ENCODE assay signal across 1 cellular context in the genomic region with DNA sequence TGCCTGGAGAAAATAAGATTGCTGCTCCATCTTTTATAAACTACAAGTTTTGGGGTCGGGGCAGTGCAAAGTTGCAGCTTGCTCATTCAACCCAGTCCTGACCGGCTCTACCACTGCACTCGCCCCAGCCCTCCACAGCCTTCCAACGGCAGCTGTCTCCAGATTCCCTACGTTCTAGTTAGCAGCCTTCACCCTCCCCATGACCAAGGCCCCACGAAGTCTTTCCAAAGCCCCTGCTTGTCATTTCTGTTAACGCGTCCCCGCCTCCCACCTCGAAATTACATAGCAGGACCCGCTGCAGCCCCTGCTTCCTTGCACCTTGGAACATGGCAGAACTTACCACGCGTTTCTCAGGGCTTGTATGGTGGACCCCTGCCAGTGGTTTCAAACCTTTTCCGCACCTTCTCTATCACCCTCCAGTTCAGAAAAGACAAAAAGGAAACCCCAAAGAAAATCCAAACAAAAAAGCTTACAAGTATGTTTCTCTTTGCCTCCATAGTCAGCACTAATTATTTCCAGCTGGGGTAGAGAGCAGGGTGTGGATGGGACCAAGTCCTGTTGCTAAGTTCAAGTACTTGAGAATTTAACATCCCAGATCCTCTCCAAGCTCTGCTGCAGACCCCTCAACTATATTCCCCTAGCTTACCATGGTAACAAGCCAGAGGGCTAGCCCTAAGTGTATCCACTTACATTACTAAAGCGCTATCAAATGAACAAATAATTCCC.
TF ChIP-seq lines count a peak whose summit lies in the region.

No MANE protein-coding gene starts in this region.

TF ChIP-seq in GM12878, 131 proteins besides CTCF, POLR2A, EP300 and RAD21:
- TF ChIP-seq, protein P1, sequence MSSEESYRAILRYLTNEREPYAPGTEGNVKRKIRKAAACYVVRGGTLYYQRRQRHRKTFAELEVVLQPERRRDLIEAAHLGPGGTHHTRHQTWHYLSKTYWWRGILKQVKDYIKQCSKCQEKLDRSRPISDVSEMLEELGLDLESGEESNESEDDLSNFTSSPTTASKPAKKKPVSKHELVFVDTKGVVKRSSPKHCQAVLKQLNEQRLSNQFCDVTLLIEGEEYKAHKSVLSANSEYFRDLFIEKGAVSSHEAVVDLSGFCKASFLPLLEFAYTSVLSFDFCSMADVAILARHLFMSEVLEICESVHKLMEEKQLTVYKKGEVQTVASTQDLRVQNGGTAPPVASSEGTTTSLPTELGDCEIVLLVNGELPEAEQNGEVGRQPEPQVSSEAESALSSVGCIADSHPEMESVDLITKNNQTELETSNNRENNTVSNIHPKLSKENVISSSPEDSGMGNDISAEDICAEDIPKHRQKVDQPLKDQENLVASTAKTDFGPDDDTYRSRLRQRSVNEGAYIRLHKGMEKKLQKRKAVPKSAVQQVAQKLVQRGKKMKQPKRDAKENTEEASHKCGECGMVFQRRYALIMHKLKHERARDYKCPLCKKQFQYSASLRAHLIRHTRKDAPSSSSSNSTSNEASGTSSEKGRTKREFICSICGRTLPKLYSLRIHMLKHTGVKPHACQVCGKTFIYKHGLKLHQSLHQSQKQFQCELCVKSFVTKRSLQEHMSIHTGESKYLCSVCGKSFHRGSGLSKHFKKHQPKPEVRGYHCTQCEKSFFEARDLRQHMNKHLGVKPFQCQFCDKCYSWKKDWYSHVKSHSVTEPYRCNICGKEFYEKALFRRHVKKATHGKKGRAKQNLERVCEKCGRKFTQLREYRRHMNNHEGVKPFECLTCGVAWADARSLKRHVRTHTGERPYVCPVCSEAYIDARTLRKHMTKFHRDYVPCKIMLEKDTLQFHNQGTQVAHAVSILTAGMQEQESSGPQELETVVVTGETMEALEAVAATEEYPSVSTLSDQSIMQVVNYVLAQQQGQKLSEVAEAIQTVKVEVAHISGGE (CRISPR knock-in tag; IDR thresholded peaks at IDR 0.05) = no peak
- TF ChIP-seq SMAD5 (IDR thresholded peaks at IDR 0.05; ENCODE audit: low read depth) = no peak
- TF ChIP-seq, protein P2, sequence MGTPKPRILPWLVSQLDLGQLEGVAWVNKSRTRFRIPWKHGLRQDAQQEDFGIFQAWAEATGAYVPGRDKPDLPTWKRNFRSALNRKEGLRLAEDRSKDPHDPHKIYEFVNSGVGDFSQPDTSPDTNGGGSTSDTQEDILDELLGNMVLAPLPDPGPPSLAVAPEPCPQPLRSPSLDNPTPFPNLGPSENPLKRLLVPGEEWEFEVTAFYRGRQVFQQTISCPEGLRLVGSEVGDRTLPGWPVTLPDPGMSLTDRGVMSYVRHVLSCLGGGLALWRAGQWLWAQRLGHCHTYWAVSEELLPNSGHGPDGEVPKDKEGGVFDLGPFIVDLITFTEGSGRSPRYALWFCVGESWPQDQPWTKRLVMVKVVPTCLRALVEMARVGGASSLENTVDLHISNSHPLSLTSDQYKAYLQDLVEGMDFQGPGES (IDR thresholded peaks at IDR 0.05) = no peak
- TF ChIP-seq SUPT20H (IDR thresholded peaks at IDR 0.05; ENCODE audit: borderline replicate concordance, control insufficient read depth, low read depth, low read length) = no peak
- TF ChIP-seq, protein P3, sequence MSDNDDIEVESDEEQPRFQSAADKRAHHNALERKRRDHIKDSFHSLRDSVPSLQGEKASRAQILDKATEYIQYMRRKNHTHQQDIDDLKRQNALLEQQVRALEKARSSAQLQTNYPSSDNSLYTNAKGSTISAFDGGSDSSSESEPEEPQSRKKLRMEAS (IDR thresholded peaks at IDR 0.05; ENCODE audit: low read depth, low read length) = no peak
- TF ChIP-seq CREB1 (IDR thresholded peaks at IDR 0.05; ENCODE audit: low read depth) = no peak
- no peak for TF ChIP-seq CREM (IDR thresholded peaks at IDR 0.05; ENCODE audit: low read depth)
- no peak for TF ChIP-seq ZBED1 (IDR thresholded peaks at IDR 0.05; ENCODE audit: borderline replicate concordance)
- TF ChIP-seq MEF2A (IDR thresholded peaks at IDR 0.05; ENCODE audit: insufficient read depth, low read depth, low read length) = no peak
- no peak for TF ChIP-seq CEBPB (IDR thresholded peaks at IDR 0.05; ENCODE audit: borderline replicate concordance in 1 of 2, low read depth in 2 of 2, low read length in 2 of 2)
- TF ChIP-seq, protein P4, sequence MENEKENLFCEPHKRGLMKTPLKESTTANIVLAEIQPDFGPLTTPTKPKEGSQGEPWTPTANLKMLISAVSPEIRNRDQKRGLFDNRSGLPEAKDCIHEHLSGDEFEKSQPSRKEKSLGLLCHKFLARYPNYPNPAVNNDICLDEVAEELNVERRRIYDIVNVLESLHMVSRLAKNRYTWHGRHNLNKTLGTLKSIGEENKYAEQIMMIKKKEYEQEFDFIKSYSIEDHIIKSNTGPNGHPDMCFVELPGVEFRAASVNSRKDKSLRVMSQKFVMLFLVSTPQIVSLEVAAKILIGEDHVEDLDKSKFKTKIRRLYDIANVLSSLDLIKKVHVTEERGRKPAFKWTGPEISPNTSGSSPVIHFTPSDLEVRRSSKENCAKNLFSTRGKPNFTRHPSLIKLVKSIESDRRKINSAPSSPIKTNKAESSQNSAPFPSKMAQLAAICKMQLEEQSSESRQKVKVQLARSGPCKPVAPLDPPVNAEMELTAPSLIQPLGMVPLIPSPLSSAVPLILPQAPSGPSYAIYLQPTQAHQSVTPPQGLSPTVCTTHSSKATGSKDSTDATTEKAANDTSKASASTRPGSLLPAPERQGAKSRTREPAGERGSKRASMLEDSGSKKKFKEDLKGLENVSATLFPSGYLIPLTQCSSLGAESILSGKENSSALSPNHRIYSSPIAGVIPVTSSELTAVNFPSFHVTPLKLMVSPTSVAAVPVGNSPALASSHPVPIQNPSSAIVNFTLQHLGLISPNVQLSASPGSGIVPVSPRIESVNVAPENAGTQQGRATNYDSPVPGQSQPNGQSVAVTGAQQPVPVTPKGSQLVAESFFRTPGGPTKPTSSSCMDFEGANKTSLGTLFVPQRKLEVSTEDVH (IDR thresholded peaks at IDR 0.05; ENCODE audit: low read depth, partially characterized antibody) = no peak
- TF ChIP-seq, protein P5, sequence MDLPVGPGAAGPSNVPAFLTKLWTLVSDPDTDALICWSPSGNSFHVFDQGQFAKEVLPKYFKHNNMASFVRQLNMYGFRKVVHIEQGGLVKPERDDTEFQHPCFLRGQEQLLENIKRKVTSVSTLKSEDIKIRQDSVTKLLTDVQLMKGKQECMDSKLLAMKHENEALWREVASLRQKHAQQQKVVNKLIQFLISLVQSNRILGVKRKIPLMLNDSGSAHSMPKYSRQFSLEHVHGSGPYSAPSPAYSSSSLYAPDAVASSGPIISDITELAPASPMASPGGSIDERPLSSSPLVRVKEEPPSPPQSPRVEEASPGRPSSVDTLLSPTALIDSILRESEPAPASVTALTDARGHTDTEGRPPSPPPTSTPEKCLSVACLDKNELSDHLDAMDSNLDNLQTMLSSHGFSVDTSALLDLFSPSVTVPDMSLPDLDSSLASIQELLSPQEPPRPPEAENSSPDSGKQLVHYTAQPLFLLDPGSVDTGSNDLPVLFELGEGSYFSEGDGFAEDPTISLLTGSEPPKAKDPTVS (IDR thresholded peaks at IDR 0.05; ENCODE audit: low read depth, low read length) = no peak
- TF ChIP-seq EED (IDR thresholded peaks at IDR 0.05; ENCODE audit: low read depth) = no peak
- no peak for TF ChIP-seq GABPA (IDR thresholded peaks at IDR 0.05; ENCODE audit: low read depth)
- TF ChIP-seq FOXK2 (IDR thresholded peaks at IDR 0.05) = no peak
- no peak for TF ChIP-seq IKZF2 (IDR thresholded peaks at IDR 0.05)
- TF ChIP-seq ATF7 (IDR thresholded peaks at IDR 0.05; ENCODE audit: low read depth) = no peak
- TF ChIP-seq MEF2B (IDR thresholded peaks at IDR 0.05; ENCODE audit: partially characterized antibody, poor library complexity, severe bottlenecking) = no peak
